Comparison of ENCODE assay signal across 14 cellular contexts in the genomic region with DNA sequence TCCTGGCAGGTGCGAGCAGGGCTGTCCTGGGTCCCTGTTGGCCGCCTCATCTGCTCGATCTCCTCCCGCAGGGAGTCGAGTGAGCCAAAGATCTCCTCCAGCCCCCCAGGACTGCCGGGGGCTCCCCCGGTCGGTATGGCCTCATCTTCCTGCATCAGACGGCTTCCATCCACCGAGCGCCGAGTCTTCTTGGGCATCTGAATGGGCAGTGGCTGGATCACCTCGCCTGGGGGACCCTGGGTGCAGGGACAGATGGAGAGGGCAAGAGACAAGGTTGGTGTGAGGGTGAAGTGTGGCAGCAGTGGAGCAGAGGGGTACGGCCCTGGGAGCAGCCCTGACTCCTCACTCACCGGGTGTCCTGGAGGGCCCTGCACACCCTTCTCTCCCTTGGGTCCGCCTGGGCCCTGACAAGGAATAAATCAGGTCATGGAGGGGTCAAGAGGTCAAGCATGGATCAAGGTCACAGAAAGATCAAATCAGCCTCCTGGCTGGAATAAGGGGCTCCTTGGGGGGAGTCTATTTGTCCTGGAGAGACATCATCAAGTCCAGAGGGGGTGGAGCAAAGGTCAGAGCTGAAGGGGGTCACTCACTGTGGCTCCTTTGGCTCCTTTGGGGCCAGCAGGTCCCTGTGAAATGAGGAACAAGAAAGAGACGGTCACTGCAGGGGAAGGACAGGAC.
"Had no signal": no experiment of that assay in that cellular context is flagged by ENCODE, and none has a peak within 500 bp of the region (broad histone marks: within the 10 kb centered on the region; RNA-seq: fewer than 3 reads in every experiment).

No MANE protein-coding gene starts in this region.

- H3K27me3 ChIP-seq: brain microvascular endothelial cell had no signal

- H3K27ac ChIP-seq: brain microvascular endothelial cell, neural progenitor cell, parathyroid adenoma had no signal

- H2AFZ ChIP-seq: neural progenitor cell, parathyroid adenoma had no signal

- H3K4me1 ChIP-seq: neural progenitor cell, parathyroid adenoma had no signal

- H3K4me2 ChIP-seq: neural progenitor cell had no signal

- H3K9ac ChIP-seq: neural progenitor cell, parathyroid adenoma had no signal

- H3K4me3 ChIP-seq: neural progenitor cell had no signal

- DNase-seq: activated CD4-positive, alpha-beta T cell treated with anti-CD3 and anti-CD28 coated beads, Interleukin-2, amount 10 ng/mL, durations not matched to agents 7 days and 5 days; activated CD4-positive, CD25-positive, alpha-beta regulatory T cell; activated CD8-positive, alpha-beta memory T cell treated with anti-CD3 and anti-CD28 coated beads for 24 hours; activated naive CD4-positive, alpha-beta T cell; anterior cingulate cortex; brain microvascular endothelial cell; effector memory CD4-positive, alpha-beta T cell; head of caudate nucleus; stimulated activated CD4-positive, alpha-beta T cell treated with anti-CD3 and anti-CD28 coated beads, Interleukin-12 subunit alpha, Interleukin-12 subunit beta, amount 100 ng/mL, for 4 hours; stimulated activated CD4-positive, alpha-beta T cell treated with anti-CD3 and anti-CD28 coated beads, Interleukin-2, amount 100 ng/mL, for 24 hours; SW 1271 had no signal

- H3K36me3 ChIP-seq: brain microvascular endothelial cell, neural progenitor cell had no signal

- FAIRE-seq: frontal cortex had no signal

- H3K79me2 ChIP-seq: parathyroid adenoma had no signal
